ENCODE assay signal across 2 cellular contexts in the genomic region with DNA sequence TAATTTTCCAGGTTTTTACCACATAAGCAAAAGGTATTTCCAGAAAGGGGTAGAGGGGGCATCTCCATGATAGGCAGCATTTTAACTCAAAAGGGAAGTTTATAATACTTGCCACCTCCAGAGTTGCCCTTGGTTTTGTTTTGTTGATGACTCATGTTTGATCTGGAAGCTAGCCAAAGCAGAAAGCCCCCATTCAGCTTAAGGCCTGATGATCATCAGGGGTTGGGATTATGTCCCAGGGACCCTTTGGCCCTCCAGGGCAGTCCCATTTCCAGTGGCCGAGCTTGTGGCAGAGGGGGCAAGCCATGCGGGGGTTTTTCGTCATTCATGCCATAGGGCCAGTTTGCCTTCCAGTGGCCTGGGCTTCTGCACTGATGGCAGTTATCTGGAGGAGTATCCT.
A peak's percentile ranks its signal among the peaks of the same experiment; 100 is the strongest.
TF ChIP-seq lines count a peak whose summit lies in the region.

No MANE protein-coding gene starts in this region.

TF ChIP-seq in HepG2, 621 proteins besides CTCF, POLR2A, EP300 and RAD21:
- TF ChIP-seq KDM3A (CRISPR knock-in tag; IDR thresholded peaks at IDR 0.05; ENCODE audit: low read depth) (no peak), CHD2 (IDR thresholded peaks at IDR 0.05; ENCODE audit: low read depth, low read length) (no peak), ZNF18 (CRISPR knock-in tag; IDR thresholded peaks at IDR 0.05; ENCODE audit: insufficient replicate concordance) (no peak), FOXA3 (CRISPR knock-in tag; IDR thresholded peaks at IDR 0.05) (peak; percentile 34; the same call in 1 of the 2 replicates), FOSL2 (CRISPR knock-in tag; IDR thresholded peaks at IDR 0.05) (peak; percentile 82), KMT2A (CRISPR knock-in tag; IDR thresholded peaks at IDR 0.05) (no peak), CENPBD1 (CRISPR knock-in tag; IDR thresholded peaks at IDR 0.05; ENCODE audit: borderline replicate concordance, low read depth) (no peak), FOXA1 (IDR thresholded peaks at IDR 0.05) (no peak), FOXA1 (CRISPR knock-in tag; IDR thresholded peaks at IDR 0.05) (0 out of 2 replicates have a peak, but pooled peaks have one; percentile 24), FOXK2 (IDR thresholded peaks at IDR 0.05) (no peak), ZSCAN25 (CRISPR knock-in tag; IDR thresholded peaks at IDR 0.05) (no peak), ISL2 (CRISPR knock-in tag; IDR thresholded peaks at IDR 0.05) (no peak), ZNF607 (CRISPR knock-in tag; IDR thresholded peaks at IDR 0.05; ENCODE audit: borderline replicate concordance) (no peak), NFIC (IDR thresholded peaks at IDR 0.05; ENCODE audit: low read length) (0 out of 2 replicates have a peak, but pooled peaks have one; percentile 60), E2F1 (CRISPR knock-in tag; IDR thresholded peaks at IDR 0.05) (no peak), TBX2 (CRISPR knock-in tag; IDR thresholded peaks at IDR 0.05; ENCODE audit: borderline replicate concordance) (no peak), FOSL1 (CRISPR knock-in tag; IDR thresholded peaks at IDR 0.05; ENCODE audit: borderline replicate concordance) (peak; percentile 56; the same call in 1 of the 2 replicates)
- TF ChIP-seq, protein P1, sequence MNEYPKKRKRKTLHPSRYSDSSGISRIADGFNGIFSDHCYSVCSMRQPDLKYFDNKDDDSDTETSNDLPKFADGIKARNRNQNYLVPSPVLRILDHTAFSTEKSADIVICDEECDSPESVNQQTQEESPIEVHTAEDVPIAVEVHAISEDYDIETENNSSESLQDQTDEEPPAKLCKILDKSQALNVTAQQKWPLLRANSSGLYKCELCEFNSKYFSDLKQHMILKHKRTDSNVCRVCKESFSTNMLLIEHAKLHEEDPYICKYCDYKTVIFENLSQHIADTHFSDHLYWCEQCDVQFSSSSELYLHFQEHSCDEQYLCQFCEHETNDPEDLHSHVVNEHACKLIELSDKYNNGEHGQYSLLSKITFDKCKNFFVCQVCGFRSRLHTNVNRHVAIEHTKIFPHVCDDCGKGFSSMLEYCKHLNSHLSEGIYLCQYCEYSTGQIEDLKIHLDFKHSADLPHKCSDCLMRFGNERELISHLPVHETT (CRISPR knock-in tag; conservative IDR thresholded peaks at IDR 0.05): no peak

TF ChIP-seq in K562, 482 proteins besides CTCF, POLR2A, EP300 and RAD21 (continues in another document):
- TF ChIP-seq L3MBTL2 (IDR thresholded peaks at IDR 0.05): no peak
- no peak for TF ChIP-seq GABPB1 (CRISPR knock-in tag; IDR thresholded peaks at IDR 0.05)
- TF ChIP-seq ARID1B (IDR thresholded peaks at IDR 0.05): peak; percentile 52
- TF ChIP-seq, protein P2, sequence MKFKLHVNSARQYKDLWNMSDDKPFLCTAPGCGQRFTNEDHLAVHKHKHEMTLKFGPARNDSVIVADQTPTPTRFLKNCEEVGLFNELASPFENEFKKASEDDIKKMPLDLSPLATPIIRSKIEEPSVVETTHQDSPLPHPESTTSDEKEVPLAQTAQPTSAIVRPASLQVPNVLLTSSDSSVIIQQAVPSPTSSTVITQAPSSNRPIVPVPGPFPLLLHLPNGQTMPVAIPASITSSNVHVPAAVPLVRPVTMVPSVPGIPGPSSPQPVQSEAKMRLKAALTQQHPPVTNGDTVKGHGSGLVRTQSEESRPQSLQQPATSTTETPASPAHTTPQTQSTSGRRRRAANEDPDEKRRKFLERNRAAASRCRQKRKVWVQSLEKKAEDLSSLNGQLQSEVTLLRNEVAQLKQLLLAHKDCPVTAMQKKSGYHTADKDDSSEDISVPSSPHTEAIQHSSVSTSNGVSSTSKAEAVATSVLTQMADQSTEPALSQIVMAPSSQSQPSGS (CRISPR knock-in tag; IDR thresholded peaks at IDR 0.05): no peak
- TF ChIP-seq ASH1L (IDR thresholded peaks at IDR 0.05; ENCODE audit: borderline replicate concordance, low read depth, partially characterized antibody): no peak
- TF ChIP-seq, protein P3, sequence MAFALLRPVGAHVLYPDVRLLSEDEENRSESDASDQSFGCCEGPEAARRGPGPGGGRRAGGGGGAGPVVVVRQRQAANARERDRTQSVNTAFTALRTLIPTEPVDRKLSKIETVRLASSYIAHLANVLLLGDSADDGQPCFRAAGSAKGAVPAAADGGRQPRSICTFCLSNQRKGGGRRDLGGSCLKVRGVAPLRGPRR (CRISPR knock-in tag; IDR thresholded peaks at IDR 0.05): no peak
- TF ChIP-seq SMARCA4 (IDR thresholded peaks at IDR 0.05): 0 out of 2 replicates have a peak, but pooled peaks have one; percentile 46
- TF ChIP-seq, protein P4, sequence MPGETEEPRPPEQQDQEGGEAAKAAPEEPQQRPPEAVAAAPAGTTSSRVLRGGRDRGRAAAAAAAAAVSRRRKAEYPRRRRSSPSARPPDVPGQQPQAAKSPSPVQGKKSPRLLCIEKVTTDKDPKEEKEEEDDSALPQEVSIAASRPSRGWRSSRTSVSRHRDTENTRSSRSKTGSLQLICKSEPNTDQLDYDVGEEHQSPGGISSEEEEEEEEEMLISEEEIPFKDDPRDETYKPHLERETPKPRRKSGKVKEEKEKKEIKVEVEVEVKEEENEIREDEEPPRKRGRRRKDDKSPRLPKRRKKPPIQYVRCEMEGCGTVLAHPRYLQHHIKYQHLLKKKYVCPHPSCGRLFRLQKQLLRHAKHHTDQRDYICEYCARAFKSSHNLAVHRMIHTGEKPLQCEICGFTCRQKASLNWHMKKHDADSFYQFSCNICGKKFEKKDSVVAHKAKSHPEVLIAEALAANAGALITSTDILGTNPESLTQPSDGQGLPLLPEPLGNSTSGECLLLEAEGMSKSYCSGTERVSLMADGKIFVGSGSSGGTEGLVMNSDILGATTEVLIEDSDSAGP (CRISPR knock-in tag; IDR thresholded peaks at IDR 0.05): no peak
- no peak for TF ChIP-seq ZNF311 (CRISPR knock-in tag; IDR thresholded peaks at IDR 0.05)
- no peak for TF ChIP-seq ZNF184 (CRISPR knock-in tag; IDR thresholded peaks at IDR 0.05)
- no peak for TF ChIP-seq MIER1 (IDR thresholded peaks at IDR 0.05; ENCODE audit: low read depth)
- TF ChIP-seq NFE2 (IDR thresholded peaks at IDR 0.05; ENCODE audit: low read depth): peak; percentile 28; the same call in 1 of the 2 replicates
- no peak for TF ChIP-seq CBX8 (IDR thresholded peaks at IDR 0.05; ENCODE audit: borderline replicate concordance, extremely low read depth, low read depth, low read length, poor library complexity, severe bottlenecking)
- TF ChIP-seq, protein P5, sequence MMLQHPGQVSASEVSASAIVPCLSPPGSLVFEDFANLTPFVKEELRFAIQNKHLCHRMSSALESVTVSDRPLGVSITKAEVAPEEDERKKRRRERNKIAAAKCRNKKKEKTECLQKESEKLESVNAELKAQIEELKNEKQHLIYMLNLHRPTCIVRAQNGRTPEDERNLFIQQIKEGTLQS (IDR thresholded peaks at IDR 0.05): peak; percentile 84
- TF ChIP-seq, protein P5 (CRISPR knock-in tag; conservative IDR thresholded peaks at IDR 0.05): no peak
- TF ChIP-seq HMG20B (CRISPR knock-in tag; IDR thresholded peaks at IDR 0.05): no peak
- no peak for TF ChIP-seq MBD1 (CRISPR knock-in tag; IDR thresholded peaks at IDR 0.05)
- no peak for TF ChIP-seq ZNF668 (CRISPR knock-in tag; IDR thresholded peaks at IDR 0.05)
- TF ChIP-seq CBFA2T2 (conservative IDR thresholded peaks at IDR 0.05): no peak
- no peak for TF ChIP-seq ZNF778 (CRISPR knock-in tag; IDR thresholded peaks at IDR 0.05)
- TF ChIP-seq FOSL1 (tag; conservative IDR thresholded peaks at IDR 0.05): peak; percentile 67
- TF ChIP-seq FOXA3 (CRISPR knock-in tag; conservative IDR thresholded peaks at IDR 0.05 in 1 of 2, IDR thresholded peaks at IDR 0.05 in 1 of 2): peak in 1 of 2 experiments; percentile 49; a peak in 1 of 4 replicates
- no peak for TF ChIP-seq NFE2L1 (tag; IDR thresholded peaks at IDR 0.05; ENCODE audit: borderline replicate concordance, low read depth)
- no peak for TF ChIP-seq TAF9B (IDR thresholded peaks at IDR 0.05; ENCODE audit: partially characterized antibody)
- no peak for TF ChIP-seq NR4A1 (CRISPR knock-in tag; IDR thresholded peaks at IDR 0.05)
- TF ChIP-seq NR4A1 (tag; IDR thresholded peaks at IDR 0.05): 0 out of 2 replicates have a peak, but pooled peaks have one; percentile 30
- TF ChIP-seq TRIM24 (IDR thresholded peaks at IDR 0.05): no peak
- TF ChIP-seq NFIC (IDR thresholded peaks at IDR 0.05): peak; percentile 93
- no peak for TF ChIP-seq ZNF354B (CRISPR knock-in tag; IDR thresholded peaks at IDR 0.05)
- TF ChIP-seq, protein P6, sequence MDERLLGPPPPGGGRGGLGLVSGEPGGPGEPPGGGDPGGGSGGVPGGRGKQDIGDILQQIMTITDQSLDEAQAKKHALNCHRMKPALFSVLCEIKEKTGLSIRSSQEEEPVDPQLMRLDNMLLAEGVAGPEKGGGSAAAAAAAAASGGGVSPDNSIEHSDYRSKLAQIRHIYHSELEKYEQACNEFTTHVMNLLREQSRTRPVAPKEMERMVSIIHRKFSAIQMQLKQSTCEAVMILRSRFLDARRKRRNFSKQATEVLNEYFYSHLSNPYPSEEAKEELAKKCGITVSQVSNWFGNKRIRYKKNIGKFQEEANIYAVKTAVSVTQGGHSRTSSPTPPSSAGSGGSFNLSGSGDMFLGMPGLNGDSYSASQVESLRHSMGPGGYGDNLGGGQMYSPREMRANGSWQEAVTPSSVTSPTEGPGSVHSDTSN (CRISPR knock-in tag; IDR thresholded peaks at IDR 0.05; ENCODE audit: low read depth): no peak
- TF ChIP-seq, protein P6 (tag; conservative IDR thresholded peaks at IDR 0.05; ENCODE audit: low read depth): no peak
- TF ChIP-seq ZNF561 (CRISPR knock-in tag; conservative IDR thresholded peaks at IDR 0.05): no peak
- TF ChIP-seq RBM17 (IDR thresholded peaks at IDR 0.05; ENCODE audit: borderline replicate concordance, low read depth, low read length): no peak
- TF ChIP-seq SNRNP70 (optimal IDR thresholded peaks at IDR 0.05; ENCODE audit: low read depth, low read length): no peak
